In genomic region chr16:11361751-11362742, GRCh38 we compare ENCODE assay signal across 8 cellular contexts. TPM values are rescaled to one million over a fixed set of nuclear protein-coding genes. Genes with fewer than 3 reads are reported as not detected.
DNase-seq lines count a peak whose midpoint lies in the region; ATAC-seq, FAIRE-seq and TF ChIP-seq lines count a peak whose summit lies in the region.

No MANE protein-coding gene starts in this region.

- peak; percentile 27 for ATAC-seq in activated CD4-positive, alpha-beta T cell treated with anti-CD3 and anti-CD28 coated beads for 36 hours
- peak; percentile 6 for ATAC-seq in stimulated activated naive CD8-positive, alpha-beta T cell treated with anti-CD3 and anti-CD28 coated beads, Interleukin-15, Interleukin-2, amounts not matched to agents 100 U/mL and 50 U/mL, for 24 hours
- ATAC-seq in heart left ventricle (no peak), GM18517 (IDR thresholded peaks at IDR 0.05; ENCODE audit: unreplicated experiment) (no peak)

- no peak for TF ChIP-seq CTCF in heart left ventricle (IDR thresholded peaks at IDR 0.05)

- peaks cover 3% of the 10 kb centered on the region for H3K36me3 Mint-ChIP-seq in activated CD4-positive, alpha-beta T cell treated with anti-CD3 and anti-CD28 coated beads for 36 hours (ENCODE audit: low read depth)
- H3K36me3 Mint-ChIP-seq in activated naive CD4-positive, alpha-beta T cell treated with anti-CD3 and anti-CD28 coated beads, Interleukin-2, amount 10 ng/mL, durations not matched to agents 7 days and 5 days = peaks cover 15% of the 10 kb centered on the region

- no peak overlapping the region for H3K27ac ChIP-seq in heart left ventricle

- H3K4me1 ChIP-seq in heart left ventricle = peaks cover 5 to 63% (median 24%) of the 10 kb centered on the region in 12 donors

- CTCF ChIA-PET in activated CD4-positive, alpha-beta T cell treated with anti-CD3 and anti-CD28 coated beads for 36 hours (lab: Charles Lee) = interaction anchor here (1.5 to 1.6 kb wide), 2 partner anchors 10 to 398 kb away, joined by 4 to 5 read pairs; no protein-coding TSS in a partner anchor
- CTCF ChIA-PET in activated naive CD4-positive, alpha-beta T cell treated with anti-CD3 and anti-CD28 coated beads, Interleukin-2, amount 10 ng/mL, durations not matched to agents 7 days and 5 days (lab: Charles Lee) = no interaction called here

- H3K4me3 ChIP-seq in heart left ventricle = peak overlapping the region in 2 of 12 donors; percentile 2 to 21

- H3K9me3 ChIP-seq in heart left ventricle = no peaks in the 10 kb centered on the region

- peaks cover 0 to 37% (median 0%) of the 10 kb centered on the region in 9 donors for H3K27me3 ChIP-seq in heart left ventricle

- DNase-seq in activated CD4-positive, alpha-beta T cell treated with anti-CD3 and anti-CD28 coated beads for 36 hours = peak; percentile 54
- DNase-seq in activated CD4-positive, alpha-beta T cell treated with anti-CD3 and anti-CD28 coated beads, Interleukin-2, amount 50 U/mL, for 4 hours = no peak
- DNase-seq in Kasumi-1 (lab: John Stamatoyannopoulos, UW) (peak; percentile 44 to 51), heart left ventricle (no peak), H54 (ENCODE audit: insufficient read length, low spot score) (no peak)
- peak; percentile 64 for DNase-seq in activated naive CD4-positive, alpha-beta T cell treated with anti-CD3 and anti-CD28 coated beads, Interleukin-2, amount 10 ng/mL, durations not matched to agents 7 days and 5 days
- DNase-seq in stimulated activated naive CD8-positive, alpha-beta T cell treated with anti-CD3 and anti-CD28 coated beads, Interleukin-15, Interleukin-2, amounts not matched to agents 100 U/mL and 50 U/mL, for 24 hours = peak; percentile 43

- no peak overlapping the region for H3K27ac Mint-ChIP-seq in activated CD4-positive, alpha-beta T cell treated with anti-CD3 and anti-CD28 coated beads for 36 hours
- H3K27ac Mint-ChIP-seq in activated naive CD4-positive, alpha-beta T cell treated with anti-CD3 and anti-CD28 coated beads, Interleukin-2, amount 10 ng/mL, durations not matched to agents 7 days and 5 days = peak overlapping the region; percentile 80

- POLR2A ChIA-PET in activated CD4-positive, alpha-beta T cell treated with anti-CD3 and anti-CD28 coated beads for 36 hours (lab: Charles Lee) = no interaction called here

- 60 to 72% (median 66%) methylated on average over 15 to 17 of the region's 17 CpGs for WGBS in heart left ventricle, 4 donors

- no peaks in the 10 kb centered on the region for H3K36me3 ChIP-seq in heart left ventricle

- H3K9me3 Mint-ChIP-seq in activated CD4-positive, alpha-beta T cell treated with anti-CD3 and anti-CD28 coated beads for 36 hours (ENCODE audit: low read depth) = no peaks in the 10 kb centered on the region
- H3K9me3 Mint-ChIP-seq in activated naive CD4-positive, alpha-beta T cell treated with anti-CD3 and anti-CD28 coated beads, Interleukin-2, amount 10 ng/mL, durations not matched to agents 7 days and 5 days = no peaks in the 10 kb centered on the region

- peaks cover 7% of the 10 kb centered on the region for H3K27me3 Mint-ChIP-seq in activated CD4-positive, alpha-beta T cell treated with anti-CD3 and anti-CD28 coated beads for 36 hours
- H3K27me3 Mint-ChIP-seq in activated naive CD4-positive, alpha-beta T cell treated with anti-CD3 and anti-CD28 coated beads, Interleukin-2, amount 10 ng/mL, durations not matched to agents 7 days and 5 days = peaks cover 65% of the 10 kb centered on the region

- TF ChIP-seq POLR2A in heart left ventricle (IDR thresholded peaks at IDR 0.05) (no peak), H54 (IDR thresholded peaks at IDR 0.05; ENCODE audit: low read depth, low read length) (no peak)

- no peak for FAIRE-seq in H54 (lab: Jason Lieb, UNC)

- intact Hi-C loops in activated CD4-positive, alpha-beta T cell treated with anti-CD3 and anti-CD28 coated beads for 36 hours (cut with DNase I, micrococcal nuclease) = loop anchor here in 1 of 2 experiments (1.0 kb wide), 1 partner anchor 14 kb away; no protein-coding TSS in a partner anchor
- intact Hi-C loops in heart left ventricle (cut with DNase I) = no loop called here

- H3K4me1 Mint-ChIP-seq in activated CD4-positive, alpha-beta T cell treated with anti-CD3 and anti-CD28 coated beads for 36 hours = peaks cover 58% of the 10 kb centered on the region
- peaks cover 81% of the 10 kb centered on the region for H3K4me1 Mint-ChIP-seq in activated naive CD4-positive, alpha-beta T cell treated with anti-CD3 and anti-CD28 coated beads, Interleukin-2, amount 10 ng/mL, durations not matched to agents 7 days and 5 days

- peak overlapping the region; percentile 45 for H3K4me3 Mint-ChIP-seq in activated CD4-positive, alpha-beta T cell treated with anti-CD3 and anti-CD28 coated beads for 36 hours
- peak overlapping the region; percentile 68 for H3K4me3 Mint-ChIP-seq in activated naive CD4-positive, alpha-beta T cell treated with anti-CD3 and anti-CD28 coated beads, Interleukin-2, amount 10 ng/mL, durations not matched to agents 7 days and 5 days

RNA-seq across cellular contexts. Expression of gene RMI2, which starts 16.8 kb away (rescaled TPM):
- total RNA-seq in activated CD4-positive, alpha-beta T cell treated with anti-CD3 and anti-CD28 coated beads for 36 hours = 10 to 100 TPM; 56.0 to 69.8 TPM
- 1 to 10 TPM in 4 of 9 donors, under 1 TPM in 3, not detected in 2; 0.23 to 6.6 (median 1.1) TPM for total RNA-seq in heart left ventricle
- under 1 TPM; 0.23 to 0.76 TPM for polyA plus RNA-seq in heart left ventricle

Comparison
In these comparisons a context has a peak if more than half of its experiments do, and no peak if none do; other contexts are left out.
1. DNase-seq: peak in activated CD4-positive, alpha-beta T cell treated with anti-CD3 and anti-CD28 coated beads for 36 hours (single experiment), Kasumi-1 (2 of 2), activated naive CD4-positive, alpha-beta T cell treated with anti-CD3 and anti-CD28 coated beads, Interleukin-2, amount 10 ng/mL, durations not matched to agents 7 days and 5 days (single experiment) and stimulated activated naive CD8-positive, alpha-beta T cell treated with anti-CD3 and anti-CD28 coated beads, Interleukin-15, Interleukin-2, amounts not matched to agents 100 U/mL and 50 U/mL, for 24 hours (single experiment); none in activated CD4-positive, alpha-beta T cell treated with anti-CD3 and anti-CD28 coated beads, Interleukin-2, amount 50 U/mL, for 4 hours (0 of 2), heart left ventricle (0 of 5) and H54 (single experiment).
2. ATAC-seq: peak in activated CD4-positive, alpha-beta T cell treated with anti-CD3 and anti-CD28 coated beads for 36 hours (single experiment) and stimulated activated naive CD8-positive, alpha-beta T cell treated with anti-CD3 and anti-CD28 coated beads, Interleukin-15, Interleukin-2, amounts not matched to agents 100 U/mL and 50 U/mL, for 24 hours (single experiment); none in heart left ventricle (0 of 4) and GM18517 (single experiment).
3. RNA of gene RMI2, which starts 16.8 kb away (total RNA-seq): 56.0 to 69.8 TPM in activated CD4-positive, alpha-beta T cell treated with anti-CD3 and anti-CD28 coated beads for 36 hours; 0.23 to 6.6 TPM in heart left ventricle; every median in the first group is over 4 times any median in the second.